ENCODE assay signal across 11 cellular contexts in genomic region chr14:96938946-96939345, GRCh38.
DNase-seq lines count a peak whose midpoint lies in the region; ATAC-seq and TF ChIP-seq lines count a peak whose summit lies in the region.
"Had no signal": no experiment of that assay in that cellular context is flagged by ENCODE, and none has a peak within 500 bp of the region (broad histone marks: within the 10 kb centered on the region; RNA-seq: fewer than 3 reads in every experiment).

No MANE protein-coding gene starts in this region.

- TF ChIP-seq EP300 in suprapubic skin (IDR thresholded peaks at IDR 0.05), result no peak

- DNase-seq in AG09309 (ENCODE audit: low read depth) (no peak), OCI-M1 (lab: John Stamatoyannopoulos, UW) (peak; percentile 0), foreskin keratinocyte (no peak), superior temporal gyrus (ENCODE audit: extremely low spot score) (no peak), suprapubic skin (ENCODE audit: low spot score in 2 of 2) (no peak), DMS 273 treated with DMSO at 0.1 percent for 48 hours (lab: John Stamatoyannopoulos, UW) (no peak), NCI-H2107 (lab: John Stamatoyannopoulos, UW) (no peak)
- DNase-seq: amniotic stem cell, C1 segment of cervical spinal cord, left ventricle myocardium superior had no signal

- no peaks in the 10 kb centered on the region for H3K27me3 ChIP-seq in foreskin keratinocyte
- no peaks in the 10 kb centered on the region for H3K27me3 ChIP-seq in suprapubic skin

- H3K27ac ChIP-seq in foreskin keratinocyte (no peak overlapping the region), suprapubic skin (no peak overlapping the region)

- TF ChIP-seq CTCF in AG09309 (IDR thresholded peaks at IDR 0.05; ENCODE audit: control insufficient read depth, insufficient read depth, low read depth, low read length, missing control alignments), result peak; percentile 4
- TF ChIP-seq CTCF in GM12872 (IDR thresholded peaks at IDR 0.05; ENCODE audit: insufficient read depth, low read depth, low read length), result peak; percentile 74
- peak; percentile 33 for TF ChIP-seq CTCF in foreskin keratinocyte (conservative IDR thresholded peaks at IDR 0.05)
- no peak for TF ChIP-seq CTCF in suprapubic skin (IDR thresholded peaks at IDR 0.05)

- H3K36me3 ChIP-seq in suprapubic skin, result no peaks in the 10 kb centered on the region

- H3K4me3 ChIP-seq in AG09309 (ENCODE audit: control insufficient read depth, low read depth, low read length) (no peak overlapping the region), suprapubic skin (no peak overlapping the region)

- H3K9me3 ChIP-seq in suprapubic skin, result no peaks in the 10 kb centered on the region

- no peak for ATAC-seq in foreskin keratinocyte
- ATAC-seq: left ventricle myocardium superior had no signal

- no peak for TF ChIP-seq POLR2A in suprapubic skin (IDR thresholded peaks at IDR 0.05)

- no peaks in the 10 kb centered on the region for H3K4me1 ChIP-seq in foreskin keratinocyte
- H3K4me1 ChIP-seq in suprapubic skin, result no peaks in the 10 kb centered on the region

- WGBS in suprapubic skin, result 62% methylated on average over 7 of the region's 7 CpGs

Comparison
In these comparisons a context has a peak if more than half of its experiments do, and no peak if none do; other contexts are left out.
1. CTCF ChIP-seq: peak in AG09309 (single experiment), GM12872 (single experiment) and foreskin keratinocyte (single experiment); none in suprapubic skin (0 of 2).